8 cellular contexts compared by ENCODE assay signal in the genomic region with DNA sequence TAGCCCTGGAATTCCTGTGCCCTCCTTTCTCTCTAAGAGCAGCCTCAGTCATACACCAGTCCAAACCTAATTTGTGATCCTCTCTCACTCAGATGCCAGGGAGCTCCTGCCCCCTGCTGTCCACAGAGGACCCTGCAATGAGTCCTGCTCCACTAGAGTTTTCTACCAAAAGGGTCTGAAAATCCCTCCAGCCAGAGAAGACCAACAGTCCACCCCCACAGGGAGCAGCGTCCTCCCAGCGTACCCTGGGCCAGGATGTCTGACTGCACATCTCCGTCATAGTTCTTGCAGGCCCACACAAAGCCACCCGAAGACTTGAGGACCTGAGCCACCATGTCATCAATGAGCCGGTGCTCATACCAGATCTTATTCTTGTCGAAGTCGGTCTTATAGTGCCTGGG. TPM values are rescaled to one million over a fixed set of nuclear protein-coding genes. Genes with fewer than 3 reads are reported as not detected.
DNase-seq lines count a peak whose midpoint lies in the region; ATAC-seq and TF ChIP-seq lines count a peak whose summit lies in the region.

No MANE protein-coding gene starts in this region.

- TF ChIP-seq CTCF in A673 (conservative IDR thresholded peaks at IDR 0.05; ENCODE audit: low read depth, low read length): peak; percentile 82
- TF ChIP-seq CTCF in GM12873 (IDR thresholded peaks at IDR 0.05; ENCODE audit: insufficient read depth, low read depth, low read length, missing control alignments): peak; percentile 83
- TF ChIP-seq CTCF in foreskin keratinocyte (conservative IDR thresholded peaks at IDR 0.05): peak; percentile 86
- peak; percentile 58 for TF ChIP-seq CTCF in smooth muscle cell (IDR thresholded peaks at IDR 0.05; ENCODE audit: borderline replicate concordance, insufficient read depth, poor library complexity, severe bottlenecking)

- CTCF ChIA-PET in A673 (lab: Charles Lee): interaction anchor here (0.6 to 1.0 kb wide), 4 partner anchors 16 to 347 kb away, joined by 3 to 11 read pairs (median 5); a partner anchor contains a TSS

- H3K27ac ChIP-seq in A673 (ENCODE audit: low read depth, low read length, poor library complexity, severe bottlenecking) (no peak overlapping the region), foreskin keratinocyte (no peak overlapping the region), smooth muscle cell (ENCODE audit: low read depth) (no peak overlapping the region)

- H3K9ac ChIP-seq in smooth muscle cell (ENCODE audit: low read depth): no peak overlapping the region

- WGBS in smooth muscle cell (ENCODE audit: low lambda C conversion rate): 91% methylated on average over 7 of the region's 7 CpGs

- peaks cover 4% of the 10 kb centered on the region for H3K79me2 ChIP-seq in smooth muscle cell (ENCODE audit: low read depth)

- ATAC-seq in foreskin keratinocyte: peak; percentile 69
- ATAC-seq in GM18505 (IDR thresholded peaks at IDR 0.05; ENCODE audit: unreplicated experiment): no peak
- no peak for ATAC-seq in GM21447 (IDR thresholded peaks at IDR 0.05; ENCODE audit: unreplicated experiment)

- no peaks in the 10 kb centered on the region for H3F3A ChIP-seq in smooth muscle cell (ENCODE audit: low read depth)

- DNase-seq in A673 (ENCODE audit: low spot score): peak; percentile 75
- DNase-seq in NCI-H460 (ENCODE audit: extremely low read depth, low read depth): peak; percentile 26
- peak; percentile 46 for DNase-seq in activated T-cell treated with anti-CD3 and anti-CD28 coated beads for 48 hours (ENCODE audit: low read depth)
- DNase-seq in foreskin keratinocyte: peak in 1 of 2 donors; percentile 21
- no peak for DNase-seq in smooth muscle cell (lab: John Stamatoyannopoulos, UW; ENCODE audit: unreplicated experiment)

- intact Hi-C loops in A673 (cut with micrococcal nuclease; ENCODE audit: unreplicated experiment): loop anchor here (2.0 to 5.0 kb wide), 3 partner anchors 190 to 346 kb away; no protein-coding TSS in a partner anchor

- no peak overlapping the region for H3K4me2 ChIP-seq in smooth muscle cell

- H2AFZ ChIP-seq in smooth muscle cell (ENCODE audit: low read depth): no peak overlapping the region

- H3K4me1 ChIP-seq in A673 (ENCODE audit: insufficient read depth, low read length, poor library complexity, severe bottlenecking) (no peaks in the 10 kb centered on the region), foreskin keratinocyte (no peaks in the 10 kb centered on the region), smooth muscle cell (ENCODE audit: low read depth) (no peaks in the 10 kb centered on the region)

- H3K36me3 ChIP-seq in A673 (ENCODE audit: insufficient read depth, low read length, poor library complexity, severe bottlenecking) (peaks cover 24% of the 10 kb centered on the region), smooth muscle cell (ENCODE audit: low read depth) (peaks cover 3% of the 10 kb centered on the region)

- H3K9me3 ChIP-seq in A673 (ENCODE audit: low read depth, low read length, poor library complexity, severe bottlenecking): no peaks in the 10 kb centered on the region
- no peaks in the 10 kb centered on the region for H3K9me3 ChIP-seq in smooth muscle cell (replicated peaks; ENCODE audit: low read depth)

- peaks cover 47% of the 10 kb centered on the region for H4K20me1 ChIP-seq in smooth muscle cell (ENCODE audit: low read depth)

- H3K27me3 ChIP-seq in A673 (replicated peaks; ENCODE audit: insufficient read depth, low read depth, low read length, poor library complexity): no peaks in the 10 kb centered on the region
- H3K27me3 ChIP-seq in foreskin keratinocyte: no peaks in the 10 kb centered on the region
- no peaks in the 10 kb centered on the region for H3K27me3 ChIP-seq in smooth muscle cell (ENCODE audit: low read depth)

- H3K4me3 ChIP-seq in A673 (ENCODE audit: low read depth, low read length, poor library complexity, severe bottlenecking): no peak overlapping the region
- H3K4me3 ChIP-seq in smooth muscle cell: no peak overlapping the region

- TF ChIP-seq POLR2A in GM18505 (IDR thresholded peaks at IDR 0.05; ENCODE audit: borderline replicate concordance, extremely low read depth, insufficient read depth, insufficient read length): no peak

- BruUV-seq in A673 (replicated peaks; lab: Mats Ljungman, UMichigan): no TSS peak

- POLR2A ChIA-PET in A673 (lab: Charles Lee; ENCODE audit: low non-redundant PET): no interaction called here

RNA-seq across cellular contexts. Expression of a gene that starts 15.4 kb away (rescaled TPM):
- total RNA-seq in A673 (2021) (99.0 and 120 TPM in 2 replicates), foreskin keratinocyte (60.1 and 69.6 TPM in 2 replicates), smooth muscle cell (67.9 and 82.9 TPM in 2 replicates)
- 15.9 and 17.9 TPM in 2 replicates for total RNA-seq in NCI-H460 (2014; rRNA removed; shearing (Covaris generic))
- polyA plus RNA-seq in NCI-H460 (2014; cell fraction: nucleus; rRNA removed): 31.1 and 31.5 TPM in 2 replicates
- polyA plus RNA-seq in foreskin keratinocyte (75.0 and 88.2 TPM in 2 replicates), smooth muscle cell (265 and 278 TPM in 2 replicates)
